Comparison of ENCODE assay signal across 16 cellular contexts in genomic region chr5:17061973-17062470, GRCh38.
"Had no signal": no experiment of that assay in that cellular context is flagged by ENCODE, and none has a peak within 500 bp of the region (broad histone marks: within the 10 kb centered on the region; RNA-seq: fewer than 3 reads in every experiment).

No MANE protein-coding gene starts in this region.

- H3K9me3 Mint-ChIP-seq: activated T-helper 2 cell treated with anti-CD3 and anti-CD28 coated beads, Interferon-gamma antibody, Interleukin-2, Interleukin-4, amounts not matched to agents 10 μg/mL and 5 μg/mL and 100 μg/mL, durations not matched to agents 14 hours and 24 hours and 36 hours; T-cell had no signal

- H3K4me3 Mint-ChIP-seq: activated CD4-positive, alpha-beta T cell treated with anti-CD3 and anti-CD28 coated beads, Interleukin-2, amount 10 ng/mL, durations not matched to agents 7 days and 5 days; activated naive CD4-positive, alpha-beta T cell treated with anti-CD3 and anti-CD28 coated beads, Interleukin-2, amount 10 ng/mL, durations not matched to agents 7 days and 5 days; central memory CD8-positive, alpha-beta T cell; immature natural killer cell; memory B cell; natural killer cell treated with Interleukin-12 subunit alpha and Interleukin-12 subunit beta and Interleukin-15 and Interleukin-18, amount 100 ng/mL, for 72 hours; T-cell had no signal

- H3K27ac ChIP-seq: psoas muscle had no signal

- H3K4me1 Mint-ChIP-seq: activated CD4-positive, alpha-beta T cell treated with anti-CD3 and anti-CD28 coated beads, Interleukin-2, amount 10 ng/mL, durations not matched to agents 7 days and 5 days; activated naive CD4-positive, alpha-beta T cell treated with anti-CD3 and anti-CD28 coated beads, Interleukin-2, amount 10 ng/mL, durations not matched to agents 7 days and 5 days; central memory CD8-positive, alpha-beta T cell; immature natural killer cell; memory B cell; T-cell had no signal

- FAIRE-seq: urothelium cell line had no signal

- DNase-seq: activated CD4-positive, alpha-beta T cell treated with anti-CD3 and anti-CD28 coated beads, Interleukin-2, amount 10 ng/mL, durations not matched to agents 7 days and 5 days; activated CD4-positive, CD25-positive, alpha-beta regulatory T cell; activated CD8-positive, alpha-beta memory T cell treated with anti-CD3 and anti-CD28 coated beads for 24 hours; activated naive CD4-positive, alpha-beta T cell treated with anti-CD3 and anti-CD28 coated beads, Interleukin-2, amount 10 ng/mL, durations not matched to agents 7 days and 5 days; activated T-cell treated with anti-CD3 and anti-CD28 coated beads for 4 hours; immature natural killer cell; psoas muscle; stimulated activated CD4-positive, alpha-beta T cell treated with anti-CD3 and anti-CD28 coated beads, Interleukin-12 subunit alpha, Interleukin-12 subunit beta, amount 100 ng/mL, for 4 hours; stimulated activated CD4-positive, alpha-beta T cell treated with anti-CD3 and anti-CD28 coated beads, Interleukin-2, amount 100 ng/mL, for 48 hours; stimulated activated naive CD8-positive, alpha-beta T cell treated with anti-CD3 and anti-CD28 coated beads, Interleukin-15, Interleukin-2, amounts not matched to agents 100 U/mL and 50 U/mL, for 24 hours had no signal

- H3K27ac Mint-ChIP-seq: activated CD4-positive, alpha-beta T cell treated with anti-CD3 and anti-CD28 coated beads, Interleukin-2, amount 10 ng/mL, durations not matched to agents 7 days and 5 days; activated naive CD4-positive, alpha-beta T cell treated with anti-CD3 and anti-CD28 coated beads, Interleukin-2, amount 10 ng/mL, durations not matched to agents 7 days and 5 days; activated T-helper 2 cell treated with anti-CD3 and anti-CD28 coated beads, Interferon-gamma antibody, Interleukin-2, Interleukin-4, amounts not matched to agents 10 μg/mL and 5 μg/mL and 100 μg/mL, durations not matched to agents 14 hours and 24 hours and 36 hours; immature natural killer cell; memory B cell; natural killer cell treated with Interleukin-12 subunit alpha and Interleukin-12 subunit beta and Interleukin-15 and Interleukin-18, amount 100 ng/mL, for 72 hours; T-cell had no signal

- H3K36me3 Mint-ChIP-seq: activated naive CD4-positive, alpha-beta T cell treated with anti-CD3 and anti-CD28 coated beads, Interleukin-2, amount 10 ng/mL, durations not matched to agents 7 days and 5 days; immature natural killer cell; memory B cell; natural killer cell treated with Interleukin-12 subunit alpha and Interleukin-12 subunit beta and Interleukin-15 and Interleukin-18, amount 100 ng/mL, for 72 hours; T-cell had no signal

- H3K4me3 ChIP-seq: psoas muscle had no signal

- H3K9me3 ChIP-seq: psoas muscle had no signal

- ATAC-seq: psoas muscle; stimulated activated naive CD8-positive, alpha-beta T cell treated with anti-CD3 and anti-CD28 coated beads, Interleukin-15, Interleukin-2, amounts not matched to agents 100 U/mL and 50 U/mL, for 24 hours; T-cell had no signal

- H3K4me1 ChIP-seq: psoas muscle had no signal

- H3K27me3 Mint-ChIP-seq: activated CD4-positive, alpha-beta T cell treated with anti-CD3 and anti-CD28 coated beads, Interleukin-2, amount 10 ng/mL, durations not matched to agents 7 days and 5 days; activated naive CD4-positive, alpha-beta T cell treated with anti-CD3 and anti-CD28 coated beads, Interleukin-2, amount 10 ng/mL, durations not matched to agents 7 days and 5 days; central memory CD8-positive, alpha-beta T cell; natural killer cell treated with Interleukin-12 subunit alpha and Interleukin-12 subunit beta and Interleukin-15 and Interleukin-18, amount 100 ng/mL, for 72 hours; T-cell had no signal
